Comparison of ENCODE assay signal across 8 cellular contexts in the genomic region with DNA sequence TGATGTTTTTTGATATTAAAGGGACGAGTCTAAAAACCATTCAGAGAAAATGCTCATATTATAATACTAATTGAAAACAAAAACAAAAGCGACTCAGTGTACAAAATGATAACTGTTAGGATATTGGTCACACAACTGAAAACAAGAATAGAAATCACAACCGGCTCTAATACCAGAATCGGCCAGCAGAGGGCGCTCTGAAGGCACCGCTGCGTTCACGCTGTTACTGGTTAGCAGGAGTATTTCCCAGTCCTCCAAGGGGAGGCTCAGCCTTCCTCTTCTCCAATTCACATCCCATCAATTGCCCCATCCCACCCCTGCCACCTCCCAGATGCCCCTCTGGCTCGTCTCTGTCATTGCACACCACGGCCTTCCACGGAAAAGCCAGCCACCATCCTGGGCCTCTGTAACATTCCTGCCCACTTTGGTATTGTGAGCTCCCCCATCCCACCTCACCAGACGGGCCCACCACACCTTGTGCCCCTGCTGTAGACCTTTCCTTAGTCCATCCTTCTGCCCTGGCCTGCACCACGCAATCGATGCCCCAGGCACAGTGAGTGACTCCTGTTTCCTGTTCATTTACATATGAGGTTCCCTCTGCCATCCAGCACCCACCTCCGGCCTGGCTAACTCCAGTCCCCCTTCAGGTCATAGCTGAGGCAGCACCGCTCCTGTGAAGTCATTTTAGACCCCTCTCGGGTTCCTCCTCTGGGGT. TPM values are rescaled to one million over a fixed set of nuclear protein-coding genes. Genes with fewer than 3 reads are reported as not detected.
DNase-seq lines count a peak whose midpoint lies in the region; ATAC-seq and TF ChIP-seq lines count a peak whose summit lies in the region.

No MANE protein-coding gene starts in this region.

- H3K36me3 Mint-ChIP-seq in activated T-helper 2 cell treated with anti-CD3 and anti-CD28 coated beads, Interferon-gamma antibody, Interleukin-2, Interleukin-4, amounts not matched to agents 10 μg/mL and 5 μg/mL and 100 μg/mL, durations not matched to agents 14 hours and 24 hours and 36 hours (ENCODE audit: low read depth): no peaks in the 10 kb centered on the region

- no peak overlapping the region for H3K4me3 ChIP-seq in fibroblast of villous mesenchyme (ENCODE audit: low read depth, low read length)
- no peak overlapping the region for H3K4me3 ChIP-seq in suprapubic skin

- 31% methylated on average over 17 of the region's 17 CpGs for WGBS in suprapubic skin

- H3K27ac Mint-ChIP-seq in activated T-helper 2 cell treated with anti-CD3 and anti-CD28 coated beads, Interferon-gamma antibody, Interleukin-2, Interleukin-4, amounts not matched to agents 10 μg/mL and 5 μg/mL and 100 μg/mL, durations not matched to agents 14 hours and 24 hours and 36 hours: no peak overlapping the region

- ATAC-seq in GM21515 (IDR thresholded peaks at IDR 0.05; ENCODE audit: unreplicated experiment): no peak

- H3K4me1 ChIP-seq in suprapubic skin: peaks cover 8% of the 10 kb centered on the region

- H3K9me3 Mint-ChIP-seq in activated T-helper 2 cell treated with anti-CD3 and anti-CD28 coated beads, Interferon-gamma antibody, Interleukin-2, Interleukin-4, amounts not matched to agents 10 μg/mL and 5 μg/mL and 100 μg/mL, durations not matched to agents 14 hours and 24 hours and 36 hours: no peaks in the 10 kb centered on the region

- no peaks in the 10 kb centered on the region for H3K9me3 ChIP-seq in suprapubic skin

- H3K27me3 Mint-ChIP-seq in activated T-helper 2 cell treated with anti-CD3 and anti-CD28 coated beads, Interferon-gamma antibody, Interleukin-2, Interleukin-4, amounts not matched to agents 10 μg/mL and 5 μg/mL and 100 μg/mL, durations not matched to agents 14 hours and 24 hours and 36 hours (ENCODE audit: low read depth): peaks cover 3% of the 10 kb centered on the region

- peaks cover 4% of the 10 kb centered on the region for H3K4me1 Mint-ChIP-seq in activated T-helper 2 cell treated with anti-CD3 and anti-CD28 coated beads, Interferon-gamma antibody, Interleukin-2, Interleukin-4, amounts not matched to agents 10 μg/mL and 5 μg/mL and 100 μg/mL, durations not matched to agents 14 hours and 24 hours and 36 hours (ENCODE audit: low read depth)

- no peak for TF ChIP-seq EP300 in suprapubic skin (IDR thresholded peaks at IDR 0.05)

- intact Hi-C loops in activated T-helper 2 cell treated with anti-CD3 and anti-CD28 coated beads, Interferon-gamma antibody, Interleukin-2, Interleukin-4, amounts not matched to agents 10 μg/mL and 5 μg/mL and 100 μg/mL, durations not matched to agents 14 hours and 24 hours and 36 hours (cut with micrococcal nuclease): loop anchor here (1.0 kb wide), 1 partner anchor 62 kb away; no protein-coding TSS in a partner anchor

- no peak for TF ChIP-seq POLR2A in suprapubic skin (IDR thresholded peaks at IDR 0.05)

- H3K36me3 ChIP-seq in suprapubic skin: peaks cover 20% of the 10 kb centered on the region

- no peaks in the 10 kb centered on the region for H3K27me3 ChIP-seq in suprapubic skin

- TF ChIP-seq CTCF in fibroblast of villous mesenchyme (IDR thresholded peaks at IDR 0.05; ENCODE audit: insufficient read depth, low read depth, low read length) (peak; percentile 84), suprapubic skin (IDR thresholded peaks at IDR 0.05) (peak; percentile 81 to 90)

- DNase-seq in GDM1 (lab: John Stamatoyannopoulos, UW) (peak; percentile 2), HT-29 (ENCODE audit: low spot score) (peak; percentile 67), RKO (ENCODE audit: low spot score) (peak; percentile 49), fibroblast of villous mesenchyme (ENCODE audit: low read depth) (peak; percentile 67), occipital lobe (lab: John Stamatoyannopoulos, UW) (peak; percentile 51), suprapubic skin (ENCODE audit: low spot score in 2 of 2) (peak; percentile 87)
- DNase-seq in activated T-helper 2 cell treated with anti-CD3 and anti-CD28 coated beads, Interferon-gamma antibody, Interleukin-2, Interleukin-4, amounts not matched to agents 10 μg/mL and 5 μg/mL and 100 μg/mL, durations not matched to agents 14 hours and 24 hours and 36 hours (ENCODE audit: low spot score): peak; percentile 53

- H3K4me3 Mint-ChIP-seq in activated T-helper 2 cell treated with anti-CD3 and anti-CD28 coated beads, Interferon-gamma antibody, Interleukin-2, Interleukin-4, amounts not matched to agents 10 μg/mL and 5 μg/mL and 100 μg/mL, durations not matched to agents 14 hours and 24 hours and 36 hours (ENCODE audit: low read depth): no peak overlapping the region

- H3K27ac ChIP-seq in suprapubic skin: no peak overlapping the region

RNA-seq across cellular contexts. Expression of a gene that starts 8.5 kb away (rescaled TPM):
- total RNA-seq in HT-29 (2014; rRNA removed; shearing (Covaris generic)): 0.10 TPM in 1 of 2 replicates, not detected in the other
- not detected in 2 replicates for total RNA-seq in activated T-helper 2 cell treated with anti-CD3 and anti-CD28 coated beads, Interferon-gamma antibody, Interleukin-2, Interleukin-4, amounts not matched to agents 10 μg/mL and 5 μg/mL and 100 μg/mL, durations not matched to agents 14 hours and 24 hours and 36 hours
- total RNA-seq in fibroblast of villous mesenchyme (not detected in 2 replicates), occipital lobe (24.8 TPM), suprapubic skin (10 to 100 TPM; 18.1 to 33.4 (median 24.6) TPM)

RNA-seq across cellular contexts. Expression of a gene that starts 31.7 kb away (rescaled TPM):
- total RNA-seq in HT-29 (2014; rRNA removed; shearing (Covaris generic)): not detected in 2 replicates
- total RNA-seq in activated T-helper 2 cell treated with anti-CD3 and anti-CD28 coated beads, Interferon-gamma antibody, Interleukin-2, Interleukin-4, amounts not matched to agents 10 μg/mL and 5 μg/mL and 100 μg/mL, durations not matched to agents 14 hours and 24 hours and 36 hours: not detected in 2 replicates
- total RNA-seq in fibroblast of villous mesenchyme: 12.1 and 13.9 TPM in 2 replicates
- 0.78 TPM for total RNA-seq in occipital lobe
- total RNA-seq in suprapubic skin: 10 to 100 TPM in 1 of 4 donors, 1 to 10 TPM in 3; 5.7 to 12.2 (median 8.5) TPM

Comparison
In these comparisons a context has a peak if more than half of its experiments do, and no peak if none do; other contexts are left out.
1. DNase-seq: peak in every context shown above with its lines; median percentile 87 in suprapubic skin; 67 in HT-29; 67 in fibroblast of villous mesenchyme; 53 in activated T-helper 2 cell treated with anti-CD3 and anti-CD28 coated beads, Interferon-gamma antibody, Interleukin-2, Interleukin-4, amounts not matched to agents 10 μg/mL and 5 μg/mL and 100 μg/mL, durations not matched to agents 14 hours and 24 hours and 36 hours; 51 in occipital lobe; 49 in RKO; 2 in GDM1.
2. RNA of a gene that starts 8.5 kb away (total RNA-seq): 18.1 to 33.4 TPM in suprapubic skin and 24.8 TPM in occipital lobe (single experiment); 0.10 TPM in HT-29, not detected in activated T-helper 2 cell treated with anti-CD3 and anti-CD28 coated beads, Interferon-gamma antibody, Interleukin-2, Interleukin-4, amounts not matched to agents 10 μg/mL and 5 μg/mL and 100 μg/mL, durations not matched to agents 14 hours and 24 hours and 36 hours and not detected in fibroblast of villous mesenchyme; every median in the first group is over 10 times any median in the second.